Comparison of ENCODE assay signal across 30 cellular contexts in genomic region chr7:148993193-148993592, GRCh38.
"Had no signal": no experiment of that assay in that cellular context is flagged by ENCODE, and none has a peak within 500 bp of the region (broad histone marks: within the 10 kb centered on the region; RNA-seq: fewer than 3 reads in every experiment).

No MANE protein-coding gene starts in this region.

- H3K4me3 Mint-ChIP-seq: naive thymus-derived CD4-positive, alpha-beta T cell; nephron progenitor cell; neural progenitor cell; stimulated activated naive B cell treated with anti-CD40 and anti-IgM and Interleukin-4, amounts not matched to agents 10 μg/mL and 1 μg/mL and 100 μg/mL, for 72 hours had no signal

- FAIRE-seq: keratinocyte had no signal

- H2AFZ ChIP-seq: neural progenitor cell had no signal

- H3K9me3 ChIP-seq: left lung, lower lobe of right lung, mucosa of descending colon, ovary, prostate gland, stomach, testis, thyroid gland, transverse colon, upper lobe of left lung, vagina had no signal

- H3K36me3 ChIP-seq: left lung, lower lobe of right lung, neural progenitor cell, ovary, prostate gland, stomach, thyroid gland, transverse colon, upper lobe of left lung, vagina had no signal

- ATAC-seq: left colon; left lung; lower lobe of right lung; mucosa of descending colon; naive thymus-derived CD4-positive, alpha-beta T cell; right cardiac atrium; sciatic nerve; stimulated activated naive B cell treated with anti-CD40 and anti-IgM and Interleukin-4, amounts not matched to agents 10 μg/mL and 1 μg/mL and 100 μg/mL, for 72 hours; stimulated activated naive CD8-positive, alpha-beta T cell treated with anti-CD3 and anti-CD28 coated beads, Interleukin-15, Interleukin-2, amounts not matched to agents 100 U/mL and 50 U/mL, for 24 hours had no signal

- H3K27ac Mint-ChIP-seq: naive thymus-derived CD4-positive, alpha-beta T cell; nephron progenitor cell; stimulated activated naive B cell treated with anti-CD40 and anti-IgM and Interleukin-4, amounts not matched to agents 10 μg/mL and 1 μg/mL and 100 μg/mL, for 72 hours had no signal

- H3K9ac ChIP-seq: neural progenitor cell had no signal

- H3K4me2 ChIP-seq: neural progenitor cell had no signal

- H3K27me3 ChIP-seq: left lung, neural progenitor cell, ovary, stomach, testis, thyroid gland, transverse colon, upper lobe of left lung, vagina had no signal

- H3K27me3 Mint-ChIP-seq: stimulated activated naive B cell treated with anti-CD40 and anti-IgM and Interleukin-4, amounts not matched to agents 10 μg/mL and 1 μg/mL and 100 μg/mL, for 72 hours had no signal

- DNase-seq: hippocampal formation; kidney glomerular epithelial cell; left colon; left lung; lower lobe of right lung; mammary epithelial cell; midbrain; mucosa of descending colon; naive thymus-derived CD4-positive, alpha-beta T cell; nephron progenitor cell; ovary; retina; right cardiac atrium; stimulated activated CD4-positive, alpha-beta T cell treated with anti-CD3 and anti-CD28 coated beads, Interleukin-12 subunit alpha, Interleukin-12 subunit beta, amount 100 ng/mL, for 4 hours; stimulated activated CD4-positive, alpha-beta T cell treated with anti-CD3 and anti-CD28 coated beads, Interleukin-15, amount 100 ng/mL, for 24 hours; stimulated activated CD4-positive, alpha-beta T cell treated with anti-CD3 and anti-CD28 coated beads, Interleukin-2, amount 100 ng/mL, for 24 hours; stimulated activated CD4-positive, alpha-beta T cell treated with anti-CD3 and anti-CD28 coated beads, Interleukin-4, amount 100 ng/mL, for 1 hour; stimulated activated naive B cell treated with anti-CD40 and anti-IgM and Interleukin-4, amounts not matched to agents 10 μg/mL and 1 μg/mL and 100 μg/mL, for 72 hours; stimulated activated naive CD8-positive, alpha-beta T cell treated with anti-CD3 and anti-CD28 coated beads, Interleukin-15, Interleukin-2, amounts not matched to agents 100 U/mL and 50 U/mL, for 24 hours; stomach; testis; thyroid gland; transverse colon; upper lobe of left lung had no signal

- H3K4me1 ChIP-seq: testis, vagina had no signal

- H3K4me3 ChIP-seq: left lung, lower lobe of right lung, mucosa of descending colon, neural progenitor cell, ovary, prostate gland, skin epidermis, stomach, testis, thyroid gland, transverse colon, upper lobe of left lung, vagina had no signal

- H3K9me3 Mint-ChIP-seq: stimulated activated naive B cell treated with anti-CD40 and anti-IgM and Interleukin-4, amounts not matched to agents 10 μg/mL and 1 μg/mL and 100 μg/mL, for 72 hours had no signal

- H3K27ac ChIP-seq: left lung, lower lobe of right lung, neural progenitor cell, ovary, prostate gland, skin epidermis, stomach, testis, thyroid gland, transverse colon, upper lobe of left lung, vagina had no signal

- H3K36me3 Mint-ChIP-seq: neural progenitor cell; stimulated activated naive B cell treated with anti-CD40 and anti-IgM and Interleukin-4, amounts not matched to agents 10 μg/mL and 1 μg/mL and 100 μg/mL, for 72 hours had no signal
